1 cellular context compared by ENCODE assay signal in genomic region chr15:58551764-58552504, GRCh38.
TF ChIP-seq lines count a peak whose summit lies in the region.

No MANE protein-coding gene starts in this region.

TF ChIP-seq in SK-N-SH, 30 proteins besides CTCF, POLR2A, EP300 and RAD21 (continued from another document):
- TF ChIP-seq ZBTB33 (IDR thresholded peaks at IDR 0.05; ENCODE audit: borderline replicate concordance, low read depth) (0 out of 2 replicates have a peak, but pooled peaks have one; percentile 63), YY1 (IDR thresholded peaks at IDR 0.05; ENCODE audit: low read depth) (no peak), SMC3 (IDR thresholded peaks at IDR 0.05; ENCODE audit: low read depth, low read length) (no peak), POLR2AphosphoS5 (IDR thresholded peaks at IDR 0.05; ENCODE audit: low read depth, low read length) (peak; percentile 41; the same call in 1 of the 2 replicates), RCOR1 (IDR thresholded peaks at IDR 0.05; ENCODE audit: low read length) (no peak), MEF2A (IDR thresholded peaks at IDR 0.05; ENCODE audit: borderline replicate concordance, low read depth) (no peak), SIN3A (IDR thresholded peaks at IDR 0.05; ENCODE audit: borderline replicate concordance, low read depth, low read length) (no peak)
